ENCODE assay signal across 16 cellular contexts in the genomic region with DNA sequence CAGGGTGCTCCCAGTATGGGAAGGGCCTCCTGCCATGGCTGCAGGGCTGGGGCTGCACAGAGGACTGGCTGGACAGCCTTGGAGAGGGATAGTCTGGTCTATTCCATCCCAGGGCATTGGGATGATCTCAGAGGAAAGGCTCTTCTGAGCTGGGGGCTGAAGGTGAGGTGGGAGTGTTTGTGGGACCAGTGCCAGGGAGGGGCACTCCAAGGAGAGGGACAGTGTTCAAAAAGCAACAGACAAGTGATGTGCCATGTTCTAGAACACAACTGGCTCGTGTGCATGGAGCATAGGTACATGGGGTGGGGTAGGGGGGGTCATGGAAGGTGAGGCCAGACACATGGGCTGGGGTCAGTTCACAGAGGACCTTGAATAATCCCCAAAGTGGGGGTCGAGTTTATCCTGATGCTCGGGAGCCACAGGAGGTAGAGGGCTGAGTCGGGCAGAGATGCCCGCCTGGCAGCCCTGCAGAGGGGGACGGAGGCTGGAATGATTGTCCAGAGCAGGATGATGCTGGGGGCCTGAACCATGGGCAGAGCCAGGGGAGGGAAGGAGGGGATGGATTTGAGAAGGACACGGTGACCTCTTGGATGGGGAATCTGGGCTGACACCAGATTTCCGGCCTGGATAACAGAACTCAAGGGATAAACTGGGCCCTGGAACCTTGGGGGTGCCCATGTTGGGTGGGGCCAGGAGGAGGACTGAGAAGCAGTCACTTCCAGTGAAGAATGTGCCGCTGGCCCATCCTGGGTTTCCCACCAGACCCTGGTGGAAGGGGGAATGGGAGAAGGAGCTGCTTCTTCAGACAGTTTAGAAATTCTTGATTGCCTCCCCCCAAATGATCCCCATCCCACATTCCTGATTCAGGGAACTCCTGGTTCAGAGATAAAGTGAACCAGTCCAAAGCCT. TPM values are rescaled to one million over a fixed set of nuclear protein-coding genes. Genes with fewer than 3 reads are reported as not detected.
DNase-seq lines count a peak whose midpoint lies in the region; ATAC-seq and TF ChIP-seq lines count a peak whose summit lies in the region.
"Had no signal": no experiment of that assay in that cellular context is flagged by ENCODE, and none has a peak within 500 bp of the region (broad histone marks: within the 10 kb centered on the region; RNA-seq: fewer than 3 reads in every experiment).

No MANE protein-coding gene starts in this region.

- H3K36me3 Mint-ChIP-seq in glutamatergic neuron (ENCODE audit: unreplicated experiment) = peaks cover 5% of the 10 kb centered on the region

- no peak for TF ChIP-seq CTCF in KMS-11 (conservative IDR thresholded peaks at IDR 0.05; ENCODE audit: low read depth, low read length)
- TF ChIP-seq CTCF in glutamatergic neuron (IDR thresholded peaks at IDR 0.05; ENCODE audit: partially characterized antibody, unreplicated experiment) = no peak
- TF ChIP-seq CTCF in suprapubic skin (IDR thresholded peaks at IDR 0.05) = no peak

- peak; percentile 45 for DNase-seq in activated CD8-positive, alpha-beta memory T cell treated with anti-CD3 and anti-CD28 coated beads for 24 hours
- no peak for DNase-seq in activated CD8-positive, alpha-beta memory T cell treated with anti-CD3 and anti-CD28 coated beads, Interleukin-2, amount 50 U/mL, for 4 hours
- DNase-seq in glutamatergic neuron = no peak
- DNase-seq in suprapubic skin (ENCODE audit: low spot score in 2 of 2) = peak; percentile 49 to 69
- no peak for DNase-seq in NCI-H1092 (lab: John Stamatoyannopoulos, UW)
- DNase-seq in T-helper 1 cell = no peak
- DNase-seq: ACHN; activated CD4-positive, CD25-positive, alpha-beta regulatory T cell treated with anti-CD3 and anti-CD28 coated beads, Interleukin-2, amount 50 U/mL, for 72 hours; central memory CD4-positive, alpha-beta T cell; erythroblast; GDM1; mammary epithelial cell; SIG-M5 had no signal

- no peaks in the 10 kb centered on the region for H3K79me2 ChIP-seq in KMS-11 (ENCODE audit: insufficient read depth, low read depth)

- H3K9ac ChIP-seq in KMS-11 = no peak overlapping the region

- peaks cover 2% of the 10 kb centered on the region for H3K9me3 Mint-ChIP-seq in glutamatergic neuron (ENCODE audit: unreplicated experiment)

- H3K27ac Mint-ChIP-seq in glutamatergic neuron (ENCODE audit: unreplicated experiment) = peak overlapping the region; percentile 53

- peak overlapping the region; percentile 58 for H3K4me3 Mint-ChIP-seq in glutamatergic neuron (ENCODE audit: unreplicated experiment)

- no peak overlapping the region for H2AFZ ChIP-seq in KMS-11 (ENCODE audit: low read depth)

- WGBS in suprapubic skin = 92% methylated on average over 9 of the region's 9 CpGs

- no peak overlapping the region for H3K4me3 ChIP-seq in KMS-11 (IDR thresholded peaks at IDR 0.05; ENCODE audit: insufficient read depth, low read depth, low read length)
- H3K4me3 ChIP-seq in suprapubic skin = no peak overlapping the region
- H3K4me3 ChIP-seq: testis had no signal

- no peak for TF ChIP-seq EP300 in suprapubic skin (IDR thresholded peaks at IDR 0.05)

- no peak for TF ChIP-seq POLR2A in suprapubic skin (IDR thresholded peaks at IDR 0.05)

- H3K27ac ChIP-seq in KMS-11 = no peak overlapping the region
- H3K27ac ChIP-seq in suprapubic skin = no peak overlapping the region
- H3K27ac ChIP-seq: testis had no signal

- H4K20me1 ChIP-seq in KMS-11 (ENCODE audit: insufficient read depth) = no peaks in the 10 kb centered on the region

- H3K4me1 ChIP-seq in KMS-11 (ENCODE audit: low read depth, poor library complexity, severe bottlenecking) (peaks cover 36% of the 10 kb centered on the region), suprapubic skin (peaks cover 9% of the 10 kb centered on the region)

- peaks cover 9% of the 10 kb centered on the region for H3K4me1 Mint-ChIP-seq in glutamatergic neuron (ENCODE audit: low read depth, unreplicated experiment)

- no peaks in the 10 kb centered on the region for H3K27me3 ChIP-seq in KMS-11 (ENCODE audit: insufficient read depth, low read depth)
- H3K27me3 ChIP-seq in suprapubic skin = no peaks in the 10 kb centered on the region
- H3K27me3 ChIP-seq: testis had no signal

- 0 out of 2 replicates have a peak overlapping the region, but pooled peaks have one; percentile 44 for H3K4me2 ChIP-seq in KMS-11

- H3K36me3 ChIP-seq in KMS-11 (ENCODE audit: insufficient read depth) (no peaks in the 10 kb centered on the region), suprapubic skin (no peaks in the 10 kb centered on the region)

- no peaks in the 10 kb centered on the region for H3K9me3 ChIP-seq in suprapubic skin
- H3K9me3 ChIP-seq: testis had no signal

- peaks cover 6% of the 10 kb centered on the region for H3K27me3 Mint-ChIP-seq in glutamatergic neuron (ENCODE audit: unreplicated experiment)

- no peak for ATAC-seq in HG03139 (IDR thresholded peaks at IDR 0.05; ENCODE audit: unreplicated experiment)

RNA-seq across cellular contexts. Expression of gene NEURL1, which starts 50.4 kb away (rescaled TPM):
- total RNA-seq in glutamatergic neuron (ENCODE audit: unreplicated experiment) (3.1 TPM), suprapubic skin (under 1 TPM in 2 of 4 donors, not detected in 2; 0.18 to 0.30 TPM)

Comparison
In these comparisons a context has a peak if more than half of its experiments do, and no peak if none do; other contexts are left out.
1. DNase-seq: peak in activated CD8-positive, alpha-beta memory T cell treated with anti-CD3 and anti-CD28 coated beads for 24 hours (single experiment) and suprapubic skin (2 of 2); none in activated CD8-positive, alpha-beta memory T cell treated with anti-CD3 and anti-CD28 coated beads, Interleukin-2, amount 50 U/mL, for 4 hours (single experiment), glutamatergic neuron (single experiment), NCI-H1092 (single experiment) and T-helper 1 cell (0 of 5).